ENCODE assay signal across 8 cellular contexts in the genomic region with DNA sequence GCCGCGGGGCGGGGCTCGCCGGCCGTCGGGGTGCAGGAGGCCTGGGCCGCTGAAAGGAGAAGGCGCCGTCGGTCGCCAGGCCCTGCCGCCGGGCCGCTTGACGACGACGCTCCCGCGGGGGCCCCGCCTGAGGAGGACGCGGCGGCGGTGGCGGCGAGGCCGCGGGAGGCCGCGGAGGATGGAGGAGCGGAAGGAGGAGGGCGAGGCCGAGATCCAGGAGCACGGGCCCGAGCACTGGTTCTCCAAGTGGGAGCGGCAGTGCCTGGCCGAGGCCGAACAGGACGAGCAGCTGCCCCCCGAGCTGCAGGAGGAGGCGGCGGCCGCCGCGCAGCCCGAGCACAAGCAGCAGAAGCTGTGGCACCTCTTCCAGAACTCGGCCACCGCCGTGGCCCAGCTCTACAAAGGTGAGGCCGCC. TPM values are rescaled to one million over a fixed set of nuclear protein-coding genes. Genes with fewer than 3 reads are reported as not detected.
DNase-seq lines count a peak whose midpoint lies in the region; ATAC-seq and TF ChIP-seq lines count a peak whose summit lies in the region.

No MANE protein-coding gene starts in this region.

- H3K27me3 Mint-ChIP-seq in Calu3 (ENCODE audit: unreplicated experiment) (no peaks in the 10 kb centered on the region), neural progenitor cell (ENCODE audit: insufficient read depth, low read depth) (peaks cover 4% of the 10 kb centered on the region)
- H3K27me3 Mint-ChIP-seq in activated CD8-positive, alpha-beta memory T cell treated with anti-CD3 and anti-CD28 coated beads, Interleukin-2, amount 10 ng/mL, durations not matched to agents 7 days and 5 days: no peaks in the 10 kb centered on the region

- peaks cover 41% of the 10 kb centered on the region for H3F3A ChIP-seq in neural progenitor cell (ENCODE audit: low read depth)

- H3K27me3 ChIP-seq in HUES6 (ENCODE audit: control insufficient read depth, insufficient read depth, low read length) (no peaks in the 10 kb centered on the region), esophagus muscularis mucosa (no peaks in the 10 kb centered on the region), neural progenitor cell (no peaks in the 10 kb centered on the region)

- no peak overlapping the region for H2AFZ ChIP-seq in neural progenitor cell (replicated peaks)

- H3K36me3 ChIP-seq in HUES6 (ENCODE audit: control insufficient read depth, insufficient read depth, low read length) (peaks cover 39% of the 10 kb centered on the region), esophagus muscularis mucosa (peaks cover under 1 to 19% (median 7%) of the 10 kb centered on the region in 4 donors), neural progenitor cell (peaks cover 13% of the 10 kb centered on the region)

- DNase-seq in Calu3 (peak; percentile 45), esophagus muscularis mucosa (ENCODE audit: extremely low spot score) (no peak), neural progenitor cell (ENCODE audit: low spot score) (no peak), H4 (ENCODE audit: low spot score) (no peak), SW480 (ENCODE audit: low spot score) (no peak)
- peak; percentile 70 for DNase-seq in activated CD8-positive, alpha-beta memory T cell treated with anti-CD3 and anti-CD28 coated beads, Interleukin-2, amount 10 ng/mL, durations not matched to agents 7 days and 5 days

- TF ChIP-seq CTCF in Calu3 (IDR thresholded peaks at IDR 0.05; ENCODE audit: unreplicated experiment) (no peak), esophagus muscularis mucosa (IDR thresholded peaks at IDR 0.05) (no peak), neural progenitor cell (IDR thresholded peaks at IDR 0.05) (no peak)

- peak overlapping the region; percentile 80 for H3K4me3 Mint-ChIP-seq in Calu3 (ENCODE audit: low read depth, unreplicated experiment)
- H3K4me3 Mint-ChIP-seq in activated CD8-positive, alpha-beta memory T cell treated with anti-CD3 and anti-CD28 coated beads, Interleukin-2, amount 10 ng/mL, durations not matched to agents 7 days and 5 days: peak overlapping the region; percentile 80
- peak overlapping the region; percentile 90 for H3K4me3 Mint-ChIP-seq in neural progenitor cell

- no CpG with 5 or more reads among the region's 51 CpGs for WGBS in esophagus muscularis mucosa

- H3K27ac Mint-ChIP-seq in Calu3 (ENCODE audit: unreplicated experiment) (peak overlapping the region; percentile 95), neural progenitor cell (no peak overlapping the region)
- peak overlapping the region; percentile 80 for H3K27ac Mint-ChIP-seq in activated CD8-positive, alpha-beta memory T cell treated with anti-CD3 and anti-CD28 coated beads, Interleukin-2, amount 10 ng/mL, durations not matched to agents 7 days and 5 days

- no peak for TF ChIP-seq EP300 in esophagus muscularis mucosa (IDR thresholded peaks at IDR 0.05)

- peaks cover 69% of the 10 kb centered on the region for H3K36me3 Mint-ChIP-seq in Calu3 (ENCODE audit: insufficient read depth, unreplicated experiment)
- H3K36me3 Mint-ChIP-seq in activated CD8-positive, alpha-beta memory T cell treated with anti-CD3 and anti-CD28 coated beads, Interleukin-2, amount 10 ng/mL, durations not matched to agents 7 days and 5 days: peaks cover 36% of the 10 kb centered on the region
- peaks cover 19% of the 10 kb centered on the region for H3K36me3 Mint-ChIP-seq in neural progenitor cell

- intact Hi-C loops in Calu3 (cut with micrococcal nuclease; ENCODE audit: unreplicated experiment) (loop anchor here (10.0 kb wide), 1 partner anchor 127 kb away; a partner anchor contains a TSS), esophagus muscularis mucosa (cut with DNase I) (loop anchor here (5.0 kb wide), 2 partner anchors 45 to 130 kb away; a partner anchor contains a TSS)

- CTCF ChIA-PET in Calu3 (lab: Charles Lee): interaction anchor here (0.6 to 1.9 kb wide), 6 partner anchors 13 to 1101 kb away, joined by 3 to 21 read pairs (median 4); no protein-coding TSS in a partner anchor
- CTCF ChIA-PET in activated CD8-positive, alpha-beta memory T cell treated with anti-CD3 and anti-CD28 coated beads, Interleukin-2, amount 10 ng/mL, durations not matched to agents 7 days and 5 days (lab: Charles Lee): interaction anchor here (1.0 to 3.9 kb wide), 6 partner anchors 10 to 83 kb away, joined by 3 to 22 read pairs (median 8); no protein-coding TSS in a partner anchor

- H3K79me2 ChIP-seq in neural progenitor cell (ENCODE audit: low read depth): peaks cover 55% of the 10 kb centered on the region

- H3K4me3 ChIP-seq in HUES6 (ENCODE audit: low read depth, low read length) (peak overlapping the region; percentile 92), esophagus muscularis mucosa (peak overlapping the region; percentile 75 to 100 (median 97)), neural progenitor cell (peak overlapping the region; percentile 93)

- peaks cover 43% of the 10 kb centered on the region for H4K20me1 ChIP-seq in neural progenitor cell (ENCODE audit: low read depth)

- H3K4me1 Mint-ChIP-seq in Calu3 (ENCODE audit: low read depth, unreplicated experiment) (peaks cover 35% of the 10 kb centered on the region), neural progenitor cell (peaks cover 39% of the 10 kb centered on the region)
- peaks cover 29% of the 10 kb centered on the region for H3K4me1 Mint-ChIP-seq in activated CD8-positive, alpha-beta memory T cell treated with anti-CD3 and anti-CD28 coated beads, Interleukin-2, amount 10 ng/mL, durations not matched to agents 7 days and 5 days

- TF ChIP-seq POLR2A in esophagus muscularis mucosa (IDR thresholded peaks at IDR 0.05; ENCODE audit: low read depth): no peak

- H3K9me3 Mint-ChIP-seq in Calu3 (ENCODE audit: low read depth, unreplicated experiment): no peaks in the 10 kb centered on the region
- H3K9me3 Mint-ChIP-seq in activated CD8-positive, alpha-beta memory T cell treated with anti-CD3 and anti-CD28 coated beads, Interleukin-2, amount 10 ng/mL, durations not matched to agents 7 days and 5 days (ENCODE audit: low read depth): no peaks in the 10 kb centered on the region
- peaks cover 3% of the 10 kb centered on the region for H3K9me3 Mint-ChIP-seq in neural progenitor cell

- H3K27ac ChIP-seq in HUES6 (ENCODE audit: low read depth, low read length) (peak overlapping the region; percentile 99), esophagus muscularis mucosa (replicated peaks in 1 of 4) (peak overlapping the region; percentile 95 to 100 (median 98)), neural progenitor cell (peak overlapping the region; percentile 88)

- peak; percentile 14 for ATAC-seq in GM21423 (IDR thresholded peaks at IDR 0.05; ENCODE audit: unreplicated experiment)
- ATAC-seq in activated CD8-positive, alpha-beta memory T cell treated with anti-CD3 and anti-CD28 coated beads, Interleukin-2, amount 10 ng/mL, durations not matched to agents 7 days and 5 days: peak; percentile 17

- no peaks in the 10 kb centered on the region for H3K9me3 ChIP-seq in HUES6 (ENCODE audit: control insufficient read depth, insufficient read depth, low read depth, low read length)
- H3K9me3 ChIP-seq in esophagus muscularis mucosa: no peaks in the 10 kb centered on the region
- H3K9me3 ChIP-seq in neural progenitor cell (ENCODE audit: low read depth): no peaks in the 10 kb centered on the region

- peak overlapping the region; percentile 95 for H3K4me2 ChIP-seq in neural progenitor cell

- peak overlapping the region; percentile 97 for H3K9ac ChIP-seq in HUES6 (ENCODE audit: low read length)
- H3K9ac ChIP-seq in neural progenitor cell: peak overlapping the region; percentile 92

- BruUV-seq in Calu3 (replicated peaks; lab: Mats Ljungman, UMichigan): no TSS peak

- peaks cover 27% of the 10 kb centered on the region for H3K4me1 ChIP-seq in HUES6 (ENCODE audit: control insufficient read depth, insufficient read depth, low read length)
- H3K4me1 ChIP-seq in esophagus muscularis mucosa: peaks cover 47 to 54% (median 52%) of the 10 kb centered on the region in 4 donors
- H3K4me1 ChIP-seq in neural progenitor cell: peaks cover 28% of the 10 kb centered on the region

RNA-seq across cellular contexts. Expression of a gene that starts 0.4 kb away (rescaled TPM):
- total RNA-seq in Calu3 (2022): 57.1 and 59.6 TPM in 2 replicates
- total RNA-seq in activated CD8-positive, alpha-beta memory T cell treated with anti-CD3 and anti-CD28 coated beads, Interleukin-2, amount 10 ng/mL, durations not matched to agents 7 days and 5 days: 10 to 100 TPM; 52.3 to 63.8 TPM
- 10 to 100 TPM; 51.7 to 65.2 (median 57.1) TPM for total RNA-seq in esophagus muscularis mucosa
- 64.2 and 77.3 TPM in 2 replicates for total RNA-seq in neural progenitor cell (ENCODE audit: low replicate concordance)
- total RNA-seq in H4 (2014; rRNA removed; shearing (Covaris generic)): 37.0 and 45.7 TPM in 2 replicates

Comparison
In these comparisons a context has a peak if more than half of its experiments do, and no peak if none do; other contexts are left out.
1. DNase-seq: peak in Calu3 (single experiment) and activated CD8-positive, alpha-beta memory T cell treated with anti-CD3 and anti-CD28 coated beads, Interleukin-2, amount 10 ng/mL, durations not matched to agents 7 days and 5 days (single experiment); none in esophagus muscularis mucosa (single experiment), neural progenitor cell (single experiment), H4 (single experiment) and SW480 (single experiment).
2. Peak in every context shown above with its lines, with median percentiles within 50 percentile points of each other: H3K4me3 Mint-ChIP-seq, H3K27ac ChIP-seq and H3K4me3 ChIP-seq.